In genomic region chr3:10268930-10269329, GRCh38 we compare ENCODE assay signal across 32 cellular contexts. TPM values are rescaled to one million over a fixed set of nuclear protein-coding genes. Genes with fewer than 3 reads are reported as not detected.
DNase-seq lines count a peak whose midpoint lies in the region; ATAC-seq and TF ChIP-seq lines count a peak whose summit lies in the region.
"Had no signal": no experiment of that assay in that cellular context is flagged by ENCODE, and none has a peak within 500 bp of the region (broad histone marks: within the 10 kb centered on the region; RNA-seq: fewer than 3 reads in every experiment).

No MANE protein-coding gene starts in this region.

- WGBS in IMR-90 (ENCODE audit: extremely low coverage in 2 of 2, insufficient read length in 1 of 2), 2 experiments: 100% methylated on average over 3 of the region's 5 CpGs; no CpG with 5 or more reads in 1 of the 2 experiments

- dilution Hi-C loops in IMR-90 (cut with HindIII; ENCODE audit: low sequenced_read_pairs, unreplicated experiment): no loop called here

- peak overlapping the region; percentile 56 for H3K27ac Mint-ChIP-seq in activated T-cell treated with anti-CD3 and anti-CD28 coated beads, Interleukin-2, amount 50 U/mL, for 24 hours
- H3K27ac Mint-ChIP-seq in immature natural killer cell: peak overlapping the region in 4 of 6 donors; percentile 31 to 67 (median 50)
- H3K27ac Mint-ChIP-seq: H9, nephron had no signal

- H3K9me1 ChIP-seq in IMR-90 (ENCODE audit: insufficient read depth, low read length): peaks cover 6% of the 10 kb centered on the region; the same call in 1 of the 2 replicates

- H3K9ac ChIP-seq in IMR-90 (ENCODE audit: low read depth, low read length): no peak overlapping the region

- DNase-seq in activated T-cell treated with anti-CD3 and anti-CD28 coated beads, Interleukin-2, amount 50 U/mL, for 24 hours: peak; percentile 14
- DNase-seq in activated T-cell treated with anti-CD3 and anti-CD28 coated beads for 4 hours: no peak
- no peak for DNase-seq in IMR-90
- no peak for DNase-seq in immature natural killer cell
- DNase-seq in gastrocnemius medialis: peak; percentile 77 to 90
- no peak for DNase-seq in tibial artery
- DNase-seq in amniotic stem cell (lab: John Stamatoyannopoulos, UW): no peak
- DNase-seq: activated CD4-positive, alpha-beta T cell treated with anti-CD3 and anti-CD28 coated beads, Interleukin-2, amount 50 U/mL, for 1 hour; AML-193; central memory CD4-positive, alpha-beta T cell; DMS153; esophagus squamous epithelium; foreskin keratinocyte; H9; heart left ventricle; KG1; midbrain; NCI-H1092 treated with DMSO at 0.1 percent for 48 hours; NCI-H1694 treated with DMSO at 0.1 percent for 48 hours; NCI-H510A; stimulated activated naive CD4-positive, alpha-beta T cell treated with Interleukin-2 at 50 U/mL for 16 hours; T1000; uterus; WERI-Rb-1 had no signal

- no peak overlapping the region for H3K4ac ChIP-seq in IMR-90 (ENCODE audit: low read depth, low read length)

- no peak for TF ChIP-seq RAD21 in IMR-90 (IDR thresholded peaks at IDR 0.05; ENCODE audit: low read length)

- H3K36me3 Mint-ChIP-seq in activated T-cell treated with anti-CD3 and anti-CD28 coated beads, Interleukin-2, amount 50 U/mL, for 24 hours (ENCODE audit: low read depth): peaks cover 94% of the 10 kb centered on the region
- peaks cover 0 to 43% (median 12%) of the 10 kb centered on the region in 3 donors for H3K36me3 Mint-ChIP-seq in immature natural killer cell

- H2BK120ac ChIP-seq in IMR-90 (ENCODE audit: low read depth, low read length): no peak overlapping the region

- H2BK5ac ChIP-seq in IMR-90 (ENCODE audit: low read depth, low read length, poor library complexity, severe bottlenecking): no peak overlapping the region

- peaks cover 74% of the 10 kb centered on the region for H3K4me1 Mint-ChIP-seq in activated T-cell treated with anti-CD3 and anti-CD28 coated beads, Interleukin-2, amount 50 U/mL, for 24 hours (ENCODE audit: low read depth)
- H3K4me1 Mint-ChIP-seq in immature natural killer cell: peaks cover 58 to 81% of the 10 kb centered on the region in 2 donors

- in situ Hi-C loops in IMR-90 (cut with MboI; ENCODE audit: low sequenced_read_pairs) (no loop called here), gastrocnemius medialis (cut with MboI; ENCODE audit: low sequenced_read_pairs in 4 of 4) (no loop called here)

- H2BK15ac ChIP-seq in IMR-90 (ENCODE audit: low read depth, low read length): no peak overlapping the region

- no peaks in the 10 kb centered on the region for H3K27me3 Mint-ChIP-seq in activated T-cell treated with anti-CD3 and anti-CD28 coated beads, Interleukin-2, amount 50 U/mL, for 24 hours
- H3K27me3 Mint-ChIP-seq in immature natural killer cell (ENCODE audit: low read depth in 3 of 3): peaks cover 0 to 6% (median 4%) of the 10 kb centered on the region in 3 donors

- ATAC-seq in IMR-90 (ENCODE audit: low read depth): no peak
- ATAC-seq in gastrocnemius medialis: peak; percentile 96 to 98
- ATAC-seq in GM19328 (IDR thresholded peaks at IDR 0.05; ENCODE audit: unreplicated experiment): no peak
- ATAC-seq: foreskin keratinocyte had no signal

- H3K23ac ChIP-seq in IMR-90 (ENCODE audit: low read depth, low read length): no peak overlapping the region

- H3K56ac ChIP-seq in IMR-90 (ENCODE audit: extremely low read depth, insufficient read depth, low read length): no peak overlapping the region

- no peak overlapping the region for H2AK5ac ChIP-seq in IMR-90 (ENCODE audit: low read depth, low read length)

- intact Hi-C loops in IMR-90 (cut with micrococcal nuclease): no loop called here
- intact Hi-C loops in gastrocnemius medialis (cut with DNase I; ENCODE audit: low total_unique reads): no loop called here
- intact Hi-C loops in tibial artery (cut with DNase I; ENCODE audit: low total_unique reads): no loop called here

- peaks cover 27 to 65% of the 10 kb centered on the region in 2 experiments for H3K79me1 ChIP-seq in IMR-90 (ENCODE audit: low read depth in 1 of 2, low read length in 2 of 2)

- no peak for TF ChIP-seq CTCF in IMR-90 (conservative IDR thresholded peaks at IDR 0.05; ENCODE audit: low read depth, low read length)
- no peak for TF ChIP-seq CTCF in gastrocnemius medialis (IDR thresholded peaks at IDR 0.05 in 4 of 5, conservative IDR thresholded peaks at IDR 0.05 in 1 of 5)
- no peak for TF ChIP-seq CTCF in tibial artery (IDR thresholded peaks at IDR 0.05)

- no peak overlapping the region for H3K4me3 Mint-ChIP-seq in activated T-cell treated with anti-CD3 and anti-CD28 coated beads, Interleukin-2, amount 50 U/mL, for 24 hours
- no peak overlapping the region for H3K4me3 Mint-ChIP-seq in immature natural killer cell
- H3K4me3 Mint-ChIP-seq: H9, nephron had no signal

- H3K14ac ChIP-seq in IMR-90 (replicated peaks; ENCODE audit: low read depth, low read length): no peak overlapping the region

- H2BK20ac ChIP-seq in IMR-90 (ENCODE audit: low read depth, low read length): no peak overlapping the region

- H3K9me3 ChIP-seq in IMR-90 (ENCODE audit: control insufficient read depth, insufficient read depth, low read length) (no peaks in the 10 kb centered on the region), gastrocnemius medialis (no peaks in the 10 kb centered on the region), tibial artery (no peaks in the 10 kb centered on the region)
- H3K9me3 ChIP-seq: esophagus squamous epithelium, heart left ventricle, thoracic aorta, uterus had no signal

- CTCF ChIA-PET in IMR-90 (lab: Yijun Ruan, JAX): no interaction called here

- H3K4me1 ChIP-seq in IMR-90 (ENCODE audit: control insufficient read depth, insufficient read depth, low read length): peaks cover 6% of the 10 kb centered on the region
- peaks cover 30 to 36% of the 10 kb centered on the region in 2 donors for H3K4me1 ChIP-seq in gastrocnemius medialis
- H3K4me1 ChIP-seq in tibial artery: peaks cover 0 to 22% (median 14%) of the 10 kb centered on the region in 4 donors

- H3K36me3 ChIP-seq in IMR-90 (ENCODE audit: control insufficient read depth, insufficient read depth, low read length) (peaks cover 21% of the 10 kb centered on the region), gastrocnemius medialis (peaks cover 0 to 23% of the 10 kb centered on the region in 2 donors), tibial artery (peaks cover 19 to 58% (median 31%) of the 10 kb centered on the region in 3 donors)
- H3K36me3 ChIP-seq: uterus had no signal

- TF ChIP-seq POLR2A in IMR-90 (IDR thresholded peaks at IDR 0.05; ENCODE audit: low read depth, low read length): no peak
- no peak for TF ChIP-seq POLR2A in gastrocnemius medialis (IDR thresholded peaks at IDR 0.05)

- no peaks in the 10 kb centered on the region for H3K9me3 Mint-ChIP-seq in activated T-cell treated with anti-CD3 and anti-CD28 coated beads, Interleukin-2, amount 50 U/mL, for 24 hours
- H3K9me3 Mint-ChIP-seq in immature natural killer cell: no peaks in the 10 kb centered on the region
- H3K9me3 Mint-ChIP-seq: H9, nephron had no signal

- H4K91ac ChIP-seq in IMR-90 (ENCODE audit: insufficient read depth, low read depth, low read length): no peak overlapping the region

- peaks cover 19% of the 10 kb centered on the region for H4K20me1 ChIP-seq in IMR-90 (ENCODE audit: insufficient read depth, low read length)

- no peaks in the 10 kb centered on the region for H3K27me3 ChIP-seq in IMR-90 (ENCODE audit: control insufficient read depth, insufficient read depth, low read length)
- H3K27me3 ChIP-seq in gastrocnemius medialis: no peaks in the 10 kb centered on the region
- no peaks in the 10 kb centered on the region for H3K27me3 ChIP-seq in tibial artery
- H3K27me3 ChIP-seq: esophagus squamous epithelium, foreskin keratinocyte, heart left ventricle, uterus had no signal

- no peak overlapping the region for H4K5ac ChIP-seq in IMR-90 (ENCODE audit: low read depth, low read length)

- no peak overlapping the region for H3K18ac ChIP-seq in IMR-90 (ENCODE audit: low read depth, low read length)

- no TSS peak for BruUV-seq in IMR-90 (replicated peaks; lab: Mats Ljungman, UMichigan)

- H3K4me3 ChIP-seq in IMR-90 (ENCODE audit: insufficient read depth, low read depth, low read length): no peak overlapping the region
- no peak overlapping the region for H3K4me3 ChIP-seq in gastrocnemius medialis
- H3K4me3 ChIP-seq in tibial artery: no peak overlapping the region
- H3K4me3 ChIP-seq: esophagus squamous epithelium, heart left ventricle, skin epidermis, thoracic aorta, uterus had no signal

- H2AFZ ChIP-seq in IMR-90 (replicated peaks; ENCODE audit: low read length, poor library complexity): no peak overlapping the region

- H4K8ac ChIP-seq in IMR-90 (ENCODE audit: low read depth in 2 of 2, low read length in 2 of 2): no peak overlapping the region

- POLR2A ChIA-PET in IMR-90 (lab: Charles Lee; ENCODE audit: unreplicated experiment): no interaction called here

- H3K27ac ChIP-seq in IMR-90 (ENCODE audit: insufficient read depth, low read length) (no peak overlapping the region), gastrocnemius medialis (peak overlapping the region; percentile 53 to 82 (median 66)), tibial artery (no peak overlapping the region)
- H3K27ac ChIP-seq: esophagus squamous epithelium, foreskin keratinocyte, heart left ventricle, skin epidermis, thoracic aorta, uterus, WERI-Rb-1 had no signal

- no peak overlapping the region for H3K4me2 ChIP-seq in IMR-90 (ENCODE audit: low read depth, low read length)

- peak overlapping the region; percentile 48 for H2AK9ac ChIP-seq in IMR-90 (replicated peaks; ENCODE audit: low read depth, low read length, poor library complexity)

TF ChIP-seq in IMR-90, 13 proteins besides CTCF, POLR2A, EP300 and RAD21 (continues in another document):
- TF ChIP-seq MAZ (IDR thresholded peaks at IDR 0.05; ENCODE audit: borderline replicate concordance, low read depth, low read length): no peak

RNA-seq across cellular contexts. Expression of gene TATDN2, which starts 20.7 kb away (rescaled TPM):
- 7.8 and 9.0 TPM in 2 replicates for total RNA-seq in IMR-90 (2012; rRNA removed)
- polyA plus RNA-seq in IMR-90 (2012; rRNA removed): 15.0 and 18.8 TPM in 2 replicates
- 9.1 and 10.1 TPM in 2 replicates for polyA plus RNA-seq in IMR-90 (2012; cell fraction: cytosol; rRNA removed)
- 11.1 and 22.6 TPM in 2 replicates for polyA plus RNA-seq in IMR-90 (2012; cell fraction: nucleus; rRNA removed; ENCODE audit: low replicate concordance)
- 10 to 100 TPM in 2 of 3 donors, 1 to 10 TPM in 1; 8.4 to 27.7 (median 10.6) TPM for polyA plus RNA-seq in immature natural killer cell
- 10 to 100 TPM; 10.9 to 11.5 (median 10.9) TPM for total RNA-seq in gastrocnemius medialis

RNA-seq across cellular contexts. Expression of gene GHRL, which starts 23.8 kb away (rescaled TPM):
- total RNA-seq in IMR-90 (2012; rRNA removed) (not detected in 2 replicates), gastrocnemius medialis (not detected)
- polyA plus RNA-seq in IMR-90 (2012; rRNA removed) (0.27 TPM in 1 of 2 replicates, not detected in the other), immature natural killer cell (1 to 10 TPM in 2 of 3 donors, under 1 TPM in 1; 0.94 to 8.3 (median 1.7) TPM)
- not detected in 2 replicates for polyA plus RNA-seq in IMR-90 (2012; cell fraction: cytosol; rRNA removed)
- polyA plus RNA-seq in IMR-90 (2012; cell fraction: nucleus; rRNA removed; ENCODE audit: low replicate concordance): 0.11 and 0.62 TPM in 2 replicates
- total RNA-seq: foreskin keratinocyte, kidney epithelial cell, lower leg skin, MCF 10A, RPMI7951 had no signal
- polyA plus RNA-seq: foreskin keratinocyte had no signal

RNA-seq across cellular contexts. Expression of gene SEC13, which starts 52.0 kb away (rescaled TPM):
- total RNA-seq in IMR-90 (2012; rRNA removed): 443 and 475 TPM in 2 replicates
- 364 and 377 TPM in 2 replicates for polyA plus RNA-seq in IMR-90 (2012; rRNA removed)
- 372 and 417 TPM in 2 replicates for polyA plus RNA-seq in IMR-90 (2012; cell fraction: cytosol; rRNA removed)
- 300 and 409 TPM in 2 replicates for polyA plus RNA-seq in IMR-90 (2012; cell fraction: nucleus; rRNA removed; ENCODE audit: low replicate concordance)
- polyA plus RNA-seq in immature natural killer cell: 100 to 1,000 TPM; 157 to 162 (median 162) TPM
- 100 to 1,000 TPM in 3 of 4 donors, 10 to 100 TPM in 1; 96.1 to 119 (median 111) TPM for total RNA-seq in gastrocnemius medialis

Comparison
In these comparisons a context has a peak if more than half of its experiments do, and no peak if none do; other contexts are left out.
1. DNase-seq: peak in activated T-cell treated with anti-CD3 and anti-CD28 coated beads, Interleukin-2, amount 50 U/mL, for 24 hours (single experiment) and gastrocnemius medialis (2 of 2); none in activated T-cell treated with anti-CD3 and anti-CD28 coated beads for 4 hours (single experiment), IMR-90 (single experiment), immature natural killer cell (0 of 3), tibial artery (0 of 2) and amniotic stem cell (single experiment).
2. ATAC-seq: peak in gastrocnemius medialis (2 of 2); none in IMR-90 (single experiment) and GM19328 (single experiment).
3. H3K27ac ChIP-seq: peak in gastrocnemius medialis (4 of 4); none in IMR-90 (single experiment) and tibial artery (0 of 2).